ENCODE assay signal across 10 cellular contexts in the genomic region with DNA sequence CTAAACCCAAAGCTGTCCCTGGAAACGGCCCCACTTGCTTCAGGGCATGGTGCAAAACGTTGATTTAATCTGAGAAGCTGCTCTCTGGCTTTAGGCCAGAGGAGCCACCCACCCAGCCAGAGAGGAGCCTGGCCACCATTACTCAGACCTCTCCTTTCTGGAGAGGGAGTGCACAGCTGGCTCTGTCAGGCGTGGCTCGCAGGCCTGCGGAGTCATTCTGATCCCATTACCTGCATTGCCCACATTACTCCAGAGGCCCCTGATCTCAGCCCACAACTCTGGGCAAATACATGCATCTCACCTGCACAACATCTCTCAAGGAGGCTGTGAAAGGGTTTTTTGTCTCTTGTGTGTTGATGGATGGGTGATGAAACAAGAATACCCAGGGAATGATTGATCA.
DNase-seq lines count a peak whose midpoint lies in the region; ATAC-seq and TF ChIP-seq lines count a peak whose summit lies in the region.
"Had no signal": no experiment of that assay in that cellular context is flagged by ENCODE, and none has a peak within 500 bp of the region (broad histone marks: within the 10 kb centered on the region; RNA-seq: fewer than 3 reads in every experiment).

No MANE protein-coding gene starts in this region.

- H3K27me3 Mint-ChIP-seq in activated T-helper 2 cell treated with anti-CD3 and anti-CD28 coated beads, Interferon-gamma antibody, Interleukin-2, Interleukin-4, amounts not matched to agents 10 μg/mL and 5 μg/mL and 100 μg/mL, durations not matched to agents 14 hours and 24 hours and 36 hours (ENCODE audit: low read depth), result no peaks in the 10 kb centered on the region

- ATAC-seq in GM21619 (IDR thresholded peaks at IDR 0.05; ENCODE audit: unreplicated experiment), result peak; percentile 54
- ATAC-seq: naive thymus-derived CD4-positive, alpha-beta T cell had no signal

- H3K27ac Mint-ChIP-seq in activated T-helper 2 cell treated with anti-CD3 and anti-CD28 coated beads, Interferon-gamma antibody, Interleukin-2, Interleukin-4, amounts not matched to agents 10 μg/mL and 5 μg/mL and 100 μg/mL, durations not matched to agents 14 hours and 24 hours and 36 hours, result no peak overlapping the region
- H3K27ac Mint-ChIP-seq: naive thymus-derived CD4-positive, alpha-beta T cell had no signal

- DNase-seq in COLO829 (ENCODE audit: low spot score) (peak; percentile 28), LoVo (ENCODE audit: low spot score) (peak; percentile 23), foreskin fibroblast (peak; percentile 57 to 79), mesenteric fat pad (ENCODE audit: low spot score) (no peak), G401 (ENCODE audit: low spot score) (no peak), NCI-H1436 treated with DMSO at 0.1 percent for 48 hours (lab: John Stamatoyannopoulos, UW) (no peak)
- no peak for DNase-seq in activated T-helper 2 cell treated with anti-CD3 and anti-CD28 coated beads, Interferon-gamma antibody, Interleukin-2, Interleukin-4, amounts not matched to agents 10 μg/mL and 5 μg/mL and 100 μg/mL, durations not matched to agents 14 hours and 24 hours and 36 hours (ENCODE audit: low spot score)
- DNase-seq: naive thymus-derived CD4-positive, alpha-beta T cell; NCI-H510A treated with DMSO at 0.1 percent for 48 hours had no signal

- H3K36me3 Mint-ChIP-seq in activated T-helper 2 cell treated with anti-CD3 and anti-CD28 coated beads, Interferon-gamma antibody, Interleukin-2, Interleukin-4, amounts not matched to agents 10 μg/mL and 5 μg/mL and 100 μg/mL, durations not matched to agents 14 hours and 24 hours and 36 hours (ENCODE audit: low read depth), result no peaks in the 10 kb centered on the region
- H3K36me3 Mint-ChIP-seq: naive thymus-derived CD4-positive, alpha-beta T cell had no signal

- in situ Hi-C loops in G401 (cut with HindIII; ENCODE audit: low sequenced_read_pairs), result no loop called here

- no peak for TF ChIP-seq CTCF in foreskin fibroblast (IDR thresholded peaks at IDR 0.05; ENCODE audit: low read depth, low read length)

- H3K4me3 Mint-ChIP-seq in activated T-helper 2 cell treated with anti-CD3 and anti-CD28 coated beads, Interferon-gamma antibody, Interleukin-2, Interleukin-4, amounts not matched to agents 10 μg/mL and 5 μg/mL and 100 μg/mL, durations not matched to agents 14 hours and 24 hours and 36 hours (ENCODE audit: low read depth), result no peak overlapping the region
- H3K4me3 Mint-ChIP-seq: naive thymus-derived CD4-positive, alpha-beta T cell had no signal

- intact Hi-C loops in activated T-helper 2 cell treated with anti-CD3 and anti-CD28 coated beads, Interferon-gamma antibody, Interleukin-2, Interleukin-4, amounts not matched to agents 10 μg/mL and 5 μg/mL and 100 μg/mL, durations not matched to agents 14 hours and 24 hours and 36 hours (cut with micrococcal nuclease), result no loop called here

- H3K4me3 ChIP-seq in foreskin fibroblast (ENCODE audit: low read depth in 1 of 2, low read length in 2 of 2), result no peak overlapping the region

- no peaks in the 10 kb centered on the region for H3K4me1 Mint-ChIP-seq in activated T-helper 2 cell treated with anti-CD3 and anti-CD28 coated beads, Interferon-gamma antibody, Interleukin-2, Interleukin-4, amounts not matched to agents 10 μg/mL and 5 μg/mL and 100 μg/mL, durations not matched to agents 14 hours and 24 hours and 36 hours (ENCODE audit: low read depth)
- H3K4me1 Mint-ChIP-seq: naive thymus-derived CD4-positive, alpha-beta T cell had no signal

- H3K9me3 Mint-ChIP-seq in activated T-helper 2 cell treated with anti-CD3 and anti-CD28 coated beads, Interferon-gamma antibody, Interleukin-2, Interleukin-4, amounts not matched to agents 10 μg/mL and 5 μg/mL and 100 μg/mL, durations not matched to agents 14 hours and 24 hours and 36 hours, result peaks cover 4% of the 10 kb centered on the region

Comparison
In these comparisons a context has a peak if more than half of its experiments do, and no peak if none do; other contexts are left out.
1. DNase-seq: peak in COLO829 (single experiment), LoVo (single experiment) and foreskin fibroblast (2 of 2); none in mesenteric fat pad (single experiment), activated T-helper 2 cell treated with anti-CD3 and anti-CD28 coated beads, Interferon-gamma antibody, Interleukin-2, Interleukin-4, amounts not matched to agents 10 μg/mL and 5 μg/mL and 100 μg/mL, durations not matched to agents 14 hours and 24 hours and 36 hours (single experiment), G401 (single experiment) and NCI-H1436 treated with DMSO at 0.1 percent for 48 hours (single experiment).